In the genomic region with DNA sequence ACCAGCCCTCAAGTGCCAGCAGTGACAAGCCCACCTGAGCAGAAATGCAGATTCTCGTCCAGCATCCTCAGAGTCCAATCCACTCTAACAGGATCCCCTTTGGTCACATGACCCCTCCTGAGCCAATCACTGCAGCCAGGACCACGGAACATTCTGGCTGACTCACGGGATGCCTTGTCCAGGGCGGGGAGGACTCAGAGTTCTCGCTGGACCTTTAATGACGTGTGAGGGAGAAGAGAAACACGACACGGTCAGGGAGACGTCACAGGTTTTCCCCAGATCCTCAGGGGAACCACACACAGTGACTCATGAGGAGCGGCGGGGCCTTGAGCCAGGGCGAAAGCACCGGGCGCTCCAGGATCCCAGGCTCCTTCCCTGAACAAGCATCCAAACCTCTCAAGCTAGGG, we compare ENCODE assay signal across 10 cellular contexts.
DNase-seq lines count a peak whose midpoint lies in the region; ATAC-seq and TF ChIP-seq lines count a peak whose summit lies in the region.
"Had no signal": no experiment of that assay in that cellular context is flagged by ENCODE, and none has a peak within 500 bp of the region (broad histone marks: within the 10 kb centered on the region; RNA-seq: fewer than 3 reads in every experiment).

No MANE protein-coding gene starts in this region.

- DNase-seq in NCI-H146 (lab: John Stamatoyannopoulos, UW) (peak; percentile 41), NCI-H146 treated with DMSO at 0.1 percent for 48 hours (lab: John Stamatoyannopoulos, UW; ENCODE audit: unreplicated experiment) (no peak), astrocyte of the spinal cord (ENCODE audit: low read depth, low spot score) (peak; percentile 87), lung (ENCODE audit: low spot score) (peak; percentile 66), upper lobe of left lung (peak; percentile 71 to 79), T-helper 2 cell (no peak), cerebellum (ENCODE audit: low spot score) (no peak)
- DNase-seq: activated B cell treated with CpG ODN at 0.5 μM for 24 hours, KG1 had no signal

- ATAC-seq in lung (ENCODE audit: insufficient read depth, low FRiP score): peak; percentile 86
- peak; percentile 86 to 96 for ATAC-seq in upper lobe of left lung (ENCODE audit: low FRiP score in 2 of 2)
- no peak for ATAC-seq in HG02588 (IDR thresholded peaks at IDR 0.05; ENCODE audit: unreplicated experiment)

- no peak for TF ChIP-seq POLR2A in upper lobe of left lung (IDR thresholded peaks at IDR 0.05)

- in situ Hi-C loops in astrocyte of the spinal cord (cut with HindIII; ENCODE audit: low sequenced_read_pairs): no loop called here

- H3K27ac ChIP-seq in lung (ENCODE audit: low read depth in 1 of 2, low read length in 1 of 2) (no peak overlapping the region), upper lobe of left lung (peak overlapping the region in 2 of 4 donors; percentile 15 to 16)

- TF ChIP-seq EP300 in upper lobe of left lung (IDR thresholded peaks at IDR 0.05): peak in 1 of 4 donors; percentile 86

- H3K27me3 ChIP-seq in lung (ENCODE audit: control insufficient read depth, insufficient read depth) (no peaks in the 10 kb centered on the region), upper lobe of left lung (no peaks in the 10 kb centered on the region)

- H3K36me3 ChIP-seq in lung (ENCODE audit: control insufficient read depth in 2 of 2, insufficient read depth in 2 of 2, low read length in 2 of 2) (no peaks in the 10 kb centered on the region), upper lobe of left lung (no peaks in the 10 kb centered on the region)

- no peak for TF ChIP-seq CTCF in astrocyte of the spinal cord (IDR thresholded peaks at IDR 0.05; ENCODE audit: low read depth, low read length)
- TF ChIP-seq CTCF in lung (IDR thresholded peaks at IDR 0.05; ENCODE audit: control extremely low read depth, extremely low read depth): no peak
- TF ChIP-seq CTCF in upper lobe of left lung (IDR thresholded peaks at IDR 0.05): no peak

- WGBS in lung, 2 donors: 53 to 71% methylated on average over 14 of the region's 14 CpGs
- WGBS in upper lobe of left lung, 2 donors: 41 to 64% methylated on average over 14 of the region's 14 CpGs

- H3K4me3 ChIP-seq in astrocyte of the spinal cord (ENCODE audit: low read depth, low read length): no peak overlapping the region
- H3K4me3 ChIP-seq in lung: no peak overlapping the region
- H3K4me3 ChIP-seq in upper lobe of left lung: no peak overlapping the region

- H3K4me1 ChIP-seq in lung (ENCODE audit: control insufficient read depth in 2 of 2, insufficient read depth in 2 of 2, low read length in 2 of 2) (no peaks in the 10 kb centered on the region), upper lobe of left lung (peaks cover 0 to 12% (median 6%) of the 10 kb centered on the region in 4 donors)

- no peaks in the 10 kb centered on the region for H3K9me3 ChIP-seq in lung (ENCODE audit: control insufficient read depth in 2 of 2, insufficient read depth in 1 of 2, low read length in 1 of 2)
- no peaks in the 10 kb centered on the region for H3K9me3 ChIP-seq in upper lobe of left lung

Comparison
In these comparisons a context has a peak if more than half of its experiments do, and no peak if none do; other contexts are left out.
1. DNase-seq: peak in NCI-H146 (single experiment), astrocyte of the spinal cord (single experiment), lung (single experiment) and upper lobe of left lung (2 of 2); none in NCI-H146 treated with DMSO at 0.1 percent for 48 hours (single experiment), T-helper 2 cell (0 of 5) and cerebellum (single experiment).